ENCODE assay signal across 11 cellular contexts in genomic region chr4:109859426-109860300, GRCh38. TPM values are rescaled to one million over a fixed set of nuclear protein-coding genes. Genes with fewer than 3 reads are reported as not detected.
"Had no signal": no experiment of that assay in that cellular context is flagged by ENCODE, and none has a peak within 500 bp of the region (broad histone marks: within the 10 kb centered on the region; RNA-seq: fewer than 3 reads in every experiment).

No MANE protein-coding gene starts in this region.

RNA-seq across cellular contexts. Expression of gene LRIT3, which starts 11.8 kb away (rescaled TPM):
- total RNA-seq: pulmonary artery endothelial cell had no signal
- polyA plus RNA-seq: naive thymus-derived CD8-positive, alpha-beta T cell; smooth muscle cell had no signal

RNA-seq across cellular contexts. Expression of gene RRH, which starts 31.9 kb away (rescaled TPM):
- total RNA-seq: osteocyte, right atrium auricular region, sigmoid colon, smooth muscle cell, transverse colon, upper lobe of right lung had no signal
- polyA plus RNA-seq: naive thymus-derived CD8-positive, alpha-beta T cell; sigmoid colon; smooth muscle cell; urinary bladder had no signal

RNA-seq across cellular contexts. Expression of gene EGF, which starts 53.0 kb away (rescaled TPM):
- total RNA-seq: naive thymus-derived CD8-positive, alpha-beta T cell; natural killer cell treated with Interleukin-12 subunit alpha and Interleukin-12 subunit beta and Interleukin-15 and Interleukin-18, amount 100 ng/mL, for 72 hours; osteocyte had no signal
- polyA plus RNA-seq: naive thymus-derived CD8-positive, alpha-beta T cell had no signal

RNA-seq across cellular contexts. Expression of gene CFI, which starts 57.9 kb away (rescaled TPM):
- total RNA-seq: naive thymus-derived CD8-positive, alpha-beta T cell; natural killer cell treated with Interleukin-12 subunit alpha and Interleukin-12 subunit beta and Interleukin-15 and Interleukin-18, amount 100 ng/mL, for 72 hours; neural crest cell; osteocyte had no signal
- polyA plus RNA-seq: naive thymus-derived CD8-positive, alpha-beta T cell had no signal
